Comparison of ENCODE assay signal across 9 cellular contexts in genomic region chr5:176995896-176996767, GRCh38. TPM values are rescaled to one million over a fixed set of nuclear protein-coding genes. Genes with fewer than 3 reads are reported as not detected.
DNase-seq lines count a peak whose midpoint lies in the region; ATAC-seq and TF ChIP-seq lines count a peak whose summit lies in the region.
"Had no signal": no experiment of that assay in that cellular context is flagged by ENCODE, and none has a peak within 500 bp of the region (broad histone marks: within the 10 kb centered on the region; RNA-seq: fewer than 3 reads in every experiment).

No MANE protein-coding gene starts in this region.

- no peak for TF ChIP-seq POLR2A in esophagus muscularis mucosa (IDR thresholded peaks at IDR 0.05; ENCODE audit: low read depth)

- H3K9me3 ChIP-seq in esophagus muscularis mucosa, result peaks cover 0 to 7% (median 0%) of the 10 kb centered on the region in 4 donors

- no peaks in the 10 kb centered on the region for H3K27me3 ChIP-seq in esophagus muscularis mucosa

- peak; percentile 88 for DNase-seq in AG10803 (ENCODE audit: low read depth)
- DNase-seq in NOMO-1 treated with DMSO at 0.1 percent for 48 hours (lab: John Stamatoyannopoulos, UW; ENCODE audit: unreplicated experiment), result peak; percentile 69
- DNase-seq in fibroblast of pulmonary artery (ENCODE audit: low read depth), result peak; percentile 88
- no peak for DNase-seq in esophagus muscularis mucosa (ENCODE audit: extremely low spot score)
- DNase-seq in NCI-H345 treated with DMSO at 0.1 percent for 48 hours (lab: John Stamatoyannopoulos, UW; ENCODE audit: unreplicated experiment), result no peak
- DNase-seq in dedifferentiated amniotic fluid mesenchymal stem cell (ENCODE audit: extremely low spot score), result no peak
- DNase-seq: NCI-H2081 had no signal

- WGBS in esophagus muscularis mucosa, result 39% methylated on average over 4 of the region's 4 CpGs

- ATAC-seq in GM18858 (IDR thresholded peaks at IDR 0.05; ENCODE audit: unreplicated experiment), result peak; percentile 36
- ATAC-seq in GM19328 (IDR thresholded peaks at IDR 0.05; ENCODE audit: unreplicated experiment), result no peak

- intact Hi-C loops in esophagus muscularis mucosa (cut with DNase I), result no loop called here

- TF ChIP-seq CTCF in AG10803 (conservative IDR thresholded peaks at IDR 0.05; ENCODE audit: low read length) (no peak), fibroblast of pulmonary artery (IDR thresholded peaks at IDR 0.05; ENCODE audit: low read length, missing control alignments) (no peak), esophagus muscularis mucosa (IDR thresholded peaks at IDR 0.05) (no peak)

- peaks cover 15 to 34% (median 25%) of the 10 kb centered on the region in 4 donors for H3K4me1 ChIP-seq in esophagus muscularis mucosa

- peak overlapping the region in 1 of 4 donors; percentile 4 for H3K27ac ChIP-seq in esophagus muscularis mucosa (replicated peaks in 1 of 4)

- H3K36me3 ChIP-seq in esophagus muscularis mucosa, result peaks cover 0 to 3% (median 0%) of the 10 kb centered on the region in 4 donors

- H3K4me3 ChIP-seq in AG10803 (ENCODE audit: low read length), result no peak overlapping the region
- no peak overlapping the region for H3K4me3 ChIP-seq in fibroblast of pulmonary artery (replicated peaks; ENCODE audit: low read depth, low read length)
- H3K4me3 ChIP-seq in esophagus muscularis mucosa, result no peak overlapping the region

- no peak for TF ChIP-seq EP300 in esophagus muscularis mucosa (IDR thresholded peaks at IDR 0.05)

RNA-seq across cellular contexts. Expression of gene UIMC1, which starts 10.4 kb away (rescaled TPM):
- 10 to 100 TPM; 34.7 to 51.1 (median 48.9) TPM for total RNA-seq in esophagus muscularis mucosa

RNA-seq across cellular contexts. Expression of gene ZNF346, which starts 26.4 kb away (rescaled TPM):
- 10 to 100 TPM; 14.4 to 22.9 (median 18.5) TPM for total RNA-seq in esophagus muscularis mucosa

Comparison
In these comparisons a context has a peak if more than half of its experiments do, and no peak if none do; other contexts are left out.
1. DNase-seq: peak in AG10803 (single experiment), NOMO-1 treated with DMSO at 0.1 percent for 48 hours (single experiment) and fibroblast of pulmonary artery (single experiment); none in esophagus muscularis mucosa (single experiment), NCI-H345 treated with DMSO at 0.1 percent for 48 hours (single experiment) and dedifferentiated amniotic fluid mesenchymal stem cell (single experiment).